ENCODE assay signal across 15 cellular contexts in genomic region chr2:54350422-54350821, GRCh38.
"Had no signal": no experiment of that assay in that cellular context is flagged by ENCODE, and none has a peak within 500 bp of the region (broad histone marks: within the 10 kb centered on the region; RNA-seq: fewer than 3 reads in every experiment).

No MANE protein-coding gene starts in this region.

- ATAC-seq: esophagus mucosa, heart left ventricle, mucosa of descending colon, psoas muscle, right lobe of liver had no signal

- DNase-seq: cortex of kidney; dorsolateral prefrontal cortex; effector CD8-positive, alpha-beta T cell; heart left ventricle; hypothalamus; kidney glomerular epithelial cell; mucosa of descending colon; psoas muscle; retina; right lobe of liver; stimulated activated CD4-positive, alpha-beta T cell treated with anti-CD3 and anti-CD28 coated beads, Interleukin-15, amount 100 ng/mL, for 24 hours; stimulated activated CD4-positive, alpha-beta T cell treated with anti-CD3 and anti-CD28 coated beads, Interleukin-1b, Interleukin-23, amount 100 ng/mL, for 48 hours; stimulated activated naive CD4-positive, alpha-beta T cell treated with Interleukin-2 at 50 U/mL for 16 hours; trophoblast cell had no signal
